8 cellular contexts compared by ENCODE assay signal in the genomic region with DNA sequence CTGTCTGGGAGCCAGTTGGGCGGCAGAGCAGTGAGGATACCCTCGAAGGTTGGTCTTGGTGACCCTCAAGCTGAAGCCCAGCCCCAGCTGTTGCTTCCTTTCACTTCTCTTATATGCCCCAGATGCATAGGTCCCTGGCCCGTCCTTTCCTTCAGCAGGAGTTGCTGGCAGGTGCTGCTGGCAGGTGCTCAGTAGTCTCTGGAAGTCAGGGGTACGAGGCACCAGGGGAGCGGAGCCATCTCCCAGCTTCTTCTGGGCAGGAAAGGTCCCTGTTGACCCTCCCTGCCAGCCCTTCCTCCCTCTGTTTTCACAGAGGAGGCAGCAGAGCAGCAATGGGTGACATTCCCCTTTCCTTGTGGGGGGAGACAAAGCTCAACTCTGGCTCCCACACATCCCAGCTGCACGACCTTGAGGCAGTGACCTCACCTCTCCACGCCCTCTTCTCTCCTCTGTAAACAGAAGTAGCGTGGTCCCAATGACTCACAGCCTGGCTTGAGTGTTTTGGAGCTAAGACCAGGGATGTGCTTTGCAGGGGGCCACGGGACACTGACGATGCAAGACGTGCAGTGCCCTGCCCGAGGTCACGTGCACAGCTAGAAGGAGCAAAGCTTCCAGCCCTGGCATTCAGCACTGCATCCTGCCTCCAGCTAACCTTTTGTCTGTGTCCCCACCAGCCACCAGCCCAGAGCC. TPM values are rescaled to one million over a fixed set of nuclear protein-coding genes. Genes with fewer than 3 reads are reported as not detected.
A peak's percentile ranks its signal among the peaks of the same experiment; 100 is the strongest.
DNase-seq lines count a peak whose midpoint lies in the region; ATAC-seq lines count a peak whose summit lies in the region.

No MANE protein-coding gene starts in this region.

- H3K4me1 ChIP-seq in duodenal mucosa (ENCODE audit: control insufficient read depth in 1 of 2, insufficient read depth in 2 of 2, low read length in 2 of 2) (peaks cover 28 to 35% of the 10 kb centered on the region in 2 donors), mucosa of stomach (ENCODE audit: control insufficient read depth, insufficient read depth, low read length) (peaks cover 53% of the 10 kb centered on the region)

- H3K27ac ChIP-seq in duodenal mucosa (ENCODE audit: low read depth, low read length): peak overlapping the region; percentile 80

- peak; percentile 61 for ATAC-seq in Right ventricle myocardium inferior
- no peak for ATAC-seq in GM18868 (IDR thresholded peaks at IDR 0.05; ENCODE audit: unreplicated experiment)

- no peaks in the 10 kb centered on the region for H3K9me3 ChIP-seq in duodenal mucosa (ENCODE audit: control insufficient read depth in 1 of 2, low read length in 2 of 2)
- no peaks in the 10 kb centered on the region for H3K9me3 ChIP-seq in mucosa of stomach (ENCODE audit: control insufficient read depth, low read length)

- no peak overlapping the region for H3K4me3 ChIP-seq in duodenal mucosa (ENCODE audit: low read depth in 1 of 2, low read length in 2 of 2)
- H3K4me3 ChIP-seq in mucosa of stomach (ENCODE audit: low read length): no peak overlapping the region

- H3K36me3 ChIP-seq in duodenal mucosa (ENCODE audit: control insufficient read depth in 1 of 2, insufficient read depth in 2 of 2, low read length in 2 of 2) (peaks cover 34 to 63% of the 10 kb centered on the region in 2 donors), mucosa of stomach (ENCODE audit: control insufficient read depth, insufficient read depth, low read length) (peaks cover 14% of the 10 kb centered on the region)

- no peaks in the 10 kb centered on the region for H3K27me3 ChIP-seq in duodenal mucosa (ENCODE audit: control insufficient read depth in 1 of 2, insufficient read depth in 2 of 2, low read length in 2 of 2)
- H3K27me3 ChIP-seq in mucosa of stomach (ENCODE audit: control insufficient read depth, insufficient read depth, low read length): no peaks in the 10 kb centered on the region

- H3K9ac ChIP-seq in duodenal mucosa (ENCODE audit: low read depth in 1 of 2, low read length in 2 of 2) (peak overlapping the region in 1 of 2 donors; percentile 4), mucosa of stomach (ENCODE audit: low read length) (peak overlapping the region; percentile 40)

- intact Hi-C loops in Right ventricle myocardium inferior (cut with DNase I) (loop anchor here (2.0 kb wide), 1 partner anchor 49 kb away; the partner anchor contains the start of gene SLC6A6), cardiac septum (cut with DNase I) (loop anchor here (1.0 to 10.0 kb wide), 4 partner anchors 11 to 217 kb away; partner anchors contain the start of gene SLC6A6)

- DNase-seq in Right ventricle myocardium inferior (ENCODE audit: missing footprints) (no peak), cardiac septum (ENCODE audit: low spot score) (no peak), activated gamma-delta T cell treated with Interleukin-2 at 50 U/mL for 16 hours (no peak), HuH-7 (ENCODE audit: low spot score) (no peak), mesenteric fat pad (ENCODE audit: low spot score) (no peak)

RNA-seq across cellular contexts. Expression of gene SLC6A6, which starts 49.6 kb away (rescaled TPM):
- total RNA-seq in Right ventricle myocardium inferior (14.3 TPM), cardiac septum (129 TPM), mesenteric fat pad (49.3 TPM)
